20 cellular contexts compared by ENCODE assay signal in the genomic region with DNA sequence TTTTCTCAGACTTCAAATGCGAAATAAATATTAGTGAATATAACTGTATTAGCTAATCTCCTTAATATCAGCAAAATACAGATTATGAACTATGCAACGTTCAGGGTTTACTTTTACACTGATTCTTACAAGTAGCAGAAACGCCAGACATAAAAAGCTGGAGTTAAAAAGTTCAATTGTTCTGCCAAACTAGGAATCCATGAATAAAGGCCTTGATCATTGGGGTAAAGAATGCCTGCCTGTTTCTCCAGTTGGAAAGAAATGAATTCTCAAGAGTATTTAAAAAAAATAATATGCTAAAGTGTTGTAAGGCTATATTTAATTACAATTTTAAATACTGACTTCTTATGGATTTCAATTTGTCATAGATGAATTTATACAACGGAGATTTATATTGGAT.
A peak's percentile ranks its signal among the peaks of the same experiment; 100 is the strongest.
DNase-seq lines count a peak whose midpoint lies in the region; ATAC-seq and TF ChIP-seq lines count a peak whose summit lies in the region.
"Had no signal": no experiment of that assay in that cellular context is flagged by ENCODE, and none has a peak within 500 bp of the region (broad histone marks: within the 10 kb centered on the region; RNA-seq: fewer than 3 reads in every experiment).

No MANE protein-coding gene starts in this region.

- ATAC-seq in GM18870 (IDR thresholded peaks at IDR 0.05; ENCODE audit: unreplicated experiment), result no peak
- ATAC-seq: CD8-positive, alpha-beta T cell; GM12878 had no signal

- DNase-seq in COLO829 (ENCODE audit: low spot score) (peak; percentile 51), foreskin melanocyte (peak; percentile 24), medulla oblongata (ENCODE audit: extremely low spot score) (peak; percentile 31), superior temporal gyrus (ENCODE audit: extremely low spot score) (peak; percentile 10), NCI-H187 (lab: John Stamatoyannopoulos, UW) (no peak), dorsolateral prefrontal cortex (no peak)
- DNase-seq: CD4-positive, CD25-positive, alpha-beta regulatory T cell; CD8-positive, alpha-beta T cell; DMS 273 treated with DMSO at 0.1 percent for 48 hours; DMS79; EL; GDM1; GOT3; HFFc6 had no signal

- no peak overlapping the region for H3K4me3 ChIP-seq in dorsolateral prefrontal cortex
- H3K4me3 ChIP-seq: BLaER1, GM12878, HAP-1 had no signal

- peak overlapping the region in 1 of 59 donors; percentile 26 for H3K27ac ChIP-seq in dorsolateral prefrontal cortex
- H3K27ac ChIP-seq: 22Rv1, BLaER1, C4-2B had no signal

- intact Hi-C loops in dorsolateral prefrontal cortex (cut with DNase I), result no loop called here

- H3K27me3 ChIP-seq in dorsolateral prefrontal cortex, result peaks cover 0 to 44% (median 4%) of the 10 kb centered on the region in 45 donors

- no peak for TF ChIP-seq CTCF in dorsolateral prefrontal cortex (IDR thresholded peaks at IDR 0.05 in 54 of 56, conservative IDR thresholded peaks at IDR 0.05 in 2 of 56; ENCODE audit: low read depth in 1 of 56, partially characterized antibody in 56 of 56)

Comparison
In these comparisons a context has a peak if more than half of its experiments do, and no peak if none do; other contexts are left out.
1. DNase-seq: peak in COLO829 (single experiment), foreskin melanocyte (single experiment), medulla oblongata (single experiment) and superior temporal gyrus (single experiment); none in NCI-H187 (0 of 2) and dorsolateral prefrontal cortex (0 of 10).